1 cellular context compared by ENCODE assay signal in genomic region chr16:87608400-87608985, GRCh38.
TF ChIP-seq lines count a peak whose summit lies in the region.

No MANE protein-coding gene starts in this region.

TF ChIP-seq in WTC11, 78 proteins besides CTCF, POLR2A, EP300 and RAD21 (continued from another document):
- 0 out of 2 replicates have a peak, but pooled peaks have one; percentile 45 for TF ChIP-seq ZNF281 (CRISPR knock-in tag; IDR thresholded peaks at IDR 0.05)
- TF ChIP-seq CREB1 (CRISPR knock-in tag; IDR thresholded peaks at IDR 0.05), result peak; percentile 80; the same call in 1 of the 2 replicates
- TF ChIP-seq ESRRA (CRISPR knock-in tag; IDR thresholded peaks at IDR 0.05; ENCODE audit: borderline replicate concordance), result peak; percentile 72; the same call in 1 of the 2 replicates
- TF ChIP-seq E2F4 (CRISPR knock-in tag; IDR thresholded peaks at IDR 0.05; ENCODE audit: borderline replicate concordance, low read depth), result no peak
- TF ChIP-seq MAX (CRISPR knock-in tag; IDR thresholded peaks at IDR 0.05), result 0 out of 2 replicates have a peak, but pooled peaks have one; percentile 7
- no peak; the same call in 1 of the 2 replicates for TF ChIP-seq NFYB (CRISPR knock-in tag; conservative IDR thresholded peaks at IDR 0.05; ENCODE audit: low read depth)
